In the genomic region with DNA sequence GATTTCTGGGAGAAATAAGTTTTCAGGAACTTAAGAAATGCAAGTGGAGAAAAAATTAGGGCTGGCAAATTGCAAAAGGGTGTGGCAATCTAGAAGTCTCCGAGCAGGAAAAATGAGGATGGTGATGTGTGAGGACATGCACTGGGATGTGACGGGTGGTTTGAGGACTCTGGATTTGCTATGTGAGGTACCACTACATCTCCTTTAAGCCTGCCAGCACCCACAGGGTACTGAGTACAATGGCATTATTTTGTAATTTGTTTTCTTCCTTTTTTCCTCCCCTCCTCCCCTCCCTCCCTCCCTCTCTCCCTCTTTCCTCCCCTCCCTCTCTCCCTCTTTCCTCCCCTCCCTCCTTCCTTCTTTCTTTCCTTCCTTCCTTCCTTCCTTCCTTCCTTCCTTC, we compare ENCODE assay signal across 19 cellular contexts.
"Had no signal": no experiment of that assay in that cellular context is flagged by ENCODE, and none has a peak within 500 bp of the region (broad histone marks: within the 10 kb centered on the region; RNA-seq: fewer than 3 reads in every experiment).

No MANE protein-coding gene starts in this region.

- H3K4me1 Mint-ChIP-seq: naive B cell had no signal

- H3K27ac Mint-ChIP-seq: mesothelial cell of epicardium, naive B cell had no signal

- H3K36me3 Mint-ChIP-seq: mesothelial cell of epicardium, naive B cell had no signal

- H3K9me3 Mint-ChIP-seq: mesothelial cell of epicardium had no signal

- H3K4me3 Mint-ChIP-seq: mesothelial cell of epicardium, naive B cell had no signal

- H3K4me1 ChIP-seq: foreskin keratinocyte, heart left ventricle, left lung had no signal

- ATAC-seq: foreskin keratinocyte, gastroesophageal sphincter, heart left ventricle, left cardiac atrium, left lung, left ventricle myocardium superior, lower lobe of right lung, mucosa of descending colon had no signal

- H3K27ac ChIP-seq: coronary artery, dorsolateral prefrontal cortex, esophagus muscularis mucosa, foreskin keratinocyte, gastroesophageal sphincter, heart left ventricle, hepatocyte, left lung, lower lobe of right lung had no signal

- H3K79me2 ChIP-seq: hepatocyte had no signal

- H2AFZ ChIP-seq: hepatocyte had no signal

- H3K27me3 ChIP-seq: dorsolateral prefrontal cortex, esophagus muscularis mucosa, gastroesophageal sphincter, hepatocyte, left lung had no signal

- DNase-seq: dermis blood vessel endothelial cell; dorsolateral prefrontal cortex; effector CD4-positive, alpha-beta T cell; effector memory CD4-positive, alpha-beta T cell; foreskin keratinocyte; heart left ventricle; hypothalamus; left cardiac atrium; left lung; left ventricle myocardium superior; lower lobe of right lung; mesenchymal stem cell; mucosa of descending colon; naive B cell had no signal

- H3K9me3 ChIP-seq: esophagus muscularis mucosa, gastroesophageal sphincter, heart left ventricle, left lung, lower lobe of right lung, mucosa of descending colon had no signal

- H3K4me3 ChIP-seq: coronary artery, dorsolateral prefrontal cortex, esophagus muscularis mucosa, gastroesophageal sphincter, heart left ventricle, hepatocyte, left lung, lower lobe of right lung, mucosa of descending colon had no signal

- H3K4me2 ChIP-seq: hepatocyte had no signal

- H3K36me3 ChIP-seq: esophagus muscularis mucosa, gastroesophageal sphincter, heart left ventricle, left lung, lower lobe of right lung had no signal
